24 cellular contexts compared by ENCODE assay signal in genomic region chr22:24007253-24008021, GRCh38. TPM values are rescaled to one million over a fixed set of nuclear protein-coding genes. Genes with fewer than 3 reads are reported as not detected.
DNase-seq lines count a peak whose midpoint lies in the region; TF ChIP-seq lines count a peak whose summit lies in the region.
"Had no signal": no experiment of that assay in that cellular context is flagged by ENCODE, and none has a peak within 500 bp of the region (broad histone marks: within the 10 kb centered on the region; RNA-seq: fewer than 3 reads in every experiment).

No MANE protein-coding gene starts in this region.

- no peak overlapping the region for H3K4me2 ChIP-seq in osteoblast (ENCODE audit: insufficient read depth, low read length)
- H3K4me2 ChIP-seq: BLaER1 had no signal

- no peaks in the 10 kb centered on the region for H3K9me3 Mint-ChIP-seq in dendritic cell treated with granulocyte-macrophage colony-stimulating factor and Interleukin-4, amounts not matched to agents 40 ng/mL and 50 ng/mL, for 4 days
- H3K9me3 Mint-ChIP-seq: IgD-negative memory B cell had no signal

- no peaks in the 10 kb centered on the region for H3K9me3 ChIP-seq in osteoblast (ENCODE audit: low read depth, low read length)
- H3K9me3 ChIP-seq: HAP-1, MG63 had no signal

- peaks cover 9% of the 10 kb centered on the region for H3K36me3 Mint-ChIP-seq in dendritic cell treated with granulocyte-macrophage colony-stimulating factor and Interleukin-4, amounts not matched to agents 40 ng/mL and 50 ng/mL, for 4 days (ENCODE audit: low read depth)
- H3K36me3 Mint-ChIP-seq: IgD-negative memory B cell had no signal

- no peaks in the 10 kb centered on the region for H4K20me1 ChIP-seq in osteoblast (ENCODE audit: insufficient read depth, low read length)

- H3K27me3 ChIP-seq in osteoblast (ENCODE audit: insufficient read depth, low read length): no peaks in the 10 kb centered on the region
- H3K27me3 ChIP-seq: BLaER1, MG63, SJSA1 had no signal

- H3K27ac ChIP-seq in osteoblast (ENCODE audit: low read depth, low read length): no peak overlapping the region
- H3K27ac ChIP-seq: BLaER1, SJSA1 had no signal

- peaks cover 13% of the 10 kb centered on the region for H3K79me2 ChIP-seq in osteoblast (ENCODE audit: insufficient read depth, low read length)

- no peak overlapping the region for H3K4me3 ChIP-seq in osteoblast (ENCODE audit: insufficient read depth, low read length)
- H3K4me3 ChIP-seq: BLaER1, HAP-1, MG63, SJSA1 had no signal

- CTCF ChIA-PET in GM10248 (lab: Yijun Ruan, JAX): no interaction called here

- in situ Hi-C loops in GM13976 (cut with MboI; ENCODE audit: low sequenced_read_pairs, unreplicated experiment): no loop called here

- H3K4me1 ChIP-seq in osteoblast (ENCODE audit: insufficient read depth, low read length): peaks cover 4% of the 10 kb centered on the region

- H3K27me3 Mint-ChIP-seq in dendritic cell treated with granulocyte-macrophage colony-stimulating factor and Interleukin-4, amounts not matched to agents 40 ng/mL and 50 ng/mL, for 4 days: no peaks in the 10 kb centered on the region
- H3K27me3 Mint-ChIP-seq: IgD-negative memory B cell had no signal

- no peak overlapping the region for H2AFZ ChIP-seq in osteoblast (ENCODE audit: low read length)

- peaks cover 57% of the 10 kb centered on the region for H3K4me1 Mint-ChIP-seq in dendritic cell treated with granulocyte-macrophage colony-stimulating factor and Interleukin-4, amounts not matched to agents 40 ng/mL and 50 ng/mL, for 4 days (ENCODE audit: low read depth)

- POLR2A ChIA-PET in GM10248 (lab: Yijun Ruan, JAX): no interaction called here

- H3K27ac Mint-ChIP-seq in dendritic cell treated with granulocyte-macrophage colony-stimulating factor and Interleukin-4, amounts not matched to agents 40 ng/mL and 50 ng/mL, for 4 days: peak overlapping the region; percentile 7

- H3K4me3 Mint-ChIP-seq in dendritic cell treated with granulocyte-macrophage colony-stimulating factor and Interleukin-4, amounts not matched to agents 40 ng/mL and 50 ng/mL, for 4 days: no peak overlapping the region
- H3K4me3 Mint-ChIP-seq: CD4-positive, alpha-beta memory T cell had no signal

- no peak for TF ChIP-seq CTCF in GM10248 (IDR thresholded peaks at IDR 0.05; ENCODE audit: control extremely low read depth, extremely low read depth, low read depth, missing control alignments)
- no peak for TF ChIP-seq CTCF in GM20000 (IDR thresholded peaks at IDR 0.05; ENCODE audit: extremely low read depth, missing control alignments)
- no peak for TF ChIP-seq CTCF in osteoblast (IDR thresholded peaks at IDR 0.05; ENCODE audit: extremely low read depth, low read depth, low read length)
- TF ChIP-seq CTCF in GM13976 (IDR thresholded peaks at IDR 0.05; ENCODE audit: borderline replicate concordance, control extremely low read depth, extremely low read depth, insufficient read depth, missing control alignments): no peak

- intact Hi-C loops in dendritic cell treated with granulocyte-macrophage colony-stimulating factor and Interleukin-4, amounts not matched to agents 40 ng/mL and 50 ng/mL, for 4 days (cut with micrococcal nuclease): no loop called here

- H3K36me3 ChIP-seq in osteoblast (ENCODE audit: insufficient read depth, low read length): no peaks in the 10 kb centered on the region
- H3K36me3 ChIP-seq: BLaER1, HAP-1, MG63 had no signal

- DNase-seq in GM10248 (ENCODE audit: extremely low spot score) (peak; percentile 8), GM20000 (ENCODE audit: low spot score) (peak; percentile 6), osteoblast (ENCODE audit: insufficient read length, low spot score, missing footprints) (peak; percentile 78), HUDEP-2 (lab: John Stamatoyannopoulos, UW; ENCODE audit: unreplicated experiment in 76 of 76) (no peak), GM13976 (ENCODE audit: low spot score) (no peak), amygdala (lab: John Stamatoyannopoulos, UW) (no peak)
- DNase-seq: ACHN; CD4-positive, alpha-beta memory T cell; DMS153; Kasumi-1; MG63; NCI-H1417; NCI-H1694 treated with DMSO at 0.1 percent for 48 hours; NCI-H2081 treated with DMSO at 0.1 percent for 48 hours; NCI-H2171 treated with DMSO at 0.1 percent for 48 hours; NCI-H446; NCI-H526; OCI-M1 had no signal

RNA-seq across cellular contexts. Expression of gene GSTT4, which starts 2.2 kb away (rescaled TPM):
- total RNA-seq in osteoblast: not detected in 2 replicates
- total RNA-seq: CD4-positive, alpha-beta memory T cell; G401; SJSA1 had no signal

RNA-seq across cellular contexts. Expression of gene CABIN1, which starts 3.7 kb away (rescaled TPM):
- total RNA-seq in osteoblast: 45.4 and 46.3 TPM in 2 replicates
- total RNA-seq: G401 had no signal

RNA-seq across cellular contexts. Expression of gene GSTT2, which starts 27.5 kb away (rescaled TPM):
- total RNA-seq in osteoblast: 0.59 and 1.1 TPM in 2 replicates
- total RNA-seq: CD4-positive, alpha-beta memory T cell; G401 had no signal

RNA-seq across cellular contexts. Expression of gene DDT, which starts 33.2 kb away (rescaled TPM):
- 80.3 and 83.4 TPM in 2 replicates for total RNA-seq in osteoblast
- total RNA-seq: G401 had no signal

RNA-seq across cellular contexts. Expression of gene DDTL, which starts 40.7 kb away (rescaled TPM):
- 1.8 TPM in 2 replicates for total RNA-seq in osteoblast
- total RNA-seq: G401 had no signal

Comparison
In these comparisons a context has a peak if more than half of its experiments do, and no peak if none do; other contexts are left out.
1. DNase-seq: peak in GM10248 (single experiment), GM20000 (single experiment) and osteoblast (single experiment); none in HUDEP-2 (0 of 76), GM13976 (single experiment) and amygdala (0 of 56).